In the genomic region with DNA sequence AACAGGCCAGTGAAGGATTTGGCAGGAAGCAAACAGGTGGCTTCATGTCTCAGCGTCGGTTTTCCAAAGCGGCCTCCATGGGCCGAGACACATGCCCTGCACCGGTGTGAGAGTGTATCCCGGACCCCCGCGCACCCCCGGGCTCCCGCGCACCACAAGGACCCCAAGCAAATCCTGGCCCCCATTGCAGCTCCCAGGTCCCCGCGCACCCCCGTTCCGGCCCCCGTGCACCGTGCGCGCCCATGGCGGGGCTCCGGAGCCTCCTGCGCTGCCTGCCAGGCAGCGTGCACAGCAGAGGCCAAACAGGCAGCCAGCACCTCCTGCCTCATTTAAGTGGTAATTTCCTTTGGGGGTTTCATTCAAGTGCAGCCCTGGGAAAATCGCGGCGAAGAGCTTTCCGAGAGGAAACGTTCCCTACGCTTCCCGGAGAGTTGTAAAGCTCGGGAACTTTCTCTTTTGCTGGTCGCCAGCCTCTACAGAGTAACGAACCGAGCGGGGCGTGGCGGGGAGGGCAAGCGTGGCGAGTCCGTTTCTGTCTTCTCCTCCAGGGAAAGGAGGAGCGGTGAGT, we compare ENCODE assay signal across 9 cellular contexts.
A peak's percentile ranks its signal among the peaks of the same experiment; 100 is the strongest.
DNase-seq lines count a peak whose midpoint lies in the region; ATAC-seq and TF ChIP-seq lines count a peak whose summit lies in the region.
"Had no signal": no experiment of that assay in that cellular context is flagged by ENCODE, and none has a peak within 500 bp of the region (broad histone marks: within the 10 kb centered on the region; RNA-seq: fewer than 3 reads in every experiment).

No MANE protein-coding gene starts in this region.

- H3K27ac Mint-ChIP-seq in immature natural killer cell = no peak overlapping the region

- no peaks in the 10 kb centered on the region for H3K36me3 Mint-ChIP-seq in immature natural killer cell

- in situ Hi-C loops in brain microvascular endothelial cell (cut with HindIII; ENCODE audit: low pct_ligation_motif_present, low sequenced_read_pairs) = no loop called here

- H3K4me3 Mint-ChIP-seq in immature natural killer cell = peak overlapping the region in 4 of 5 donors; percentile 30 to 72 (median 47)

- peak; percentile 20 for TF ChIP-seq CTCF in brain microvascular endothelial cell (IDR thresholded peaks at IDR 0.05; ENCODE audit: low read depth, low read length, missing control alignments)

- peaks cover 3 to 9% of the 10 kb centered on the region in 2 donors for H3K4me1 Mint-ChIP-seq in immature natural killer cell

- no peaks in the 10 kb centered on the region for H3K36me3 ChIP-seq in H7 (replicated peaks; ENCODE audit: control insufficient read depth, insufficient read depth, low read length)
- no peaks in the 10 kb centered on the region for H3K36me3 ChIP-seq in brain microvascular endothelial cell (replicated peaks)

- no peaks in the 10 kb centered on the region for H3K9me3 Mint-ChIP-seq in immature natural killer cell

- H3K27me3 Mint-ChIP-seq in immature natural killer cell (ENCODE audit: low read depth in 3 of 3) = peaks cover 0 to 12% (median 3%) of the 10 kb centered on the region in 3 donors

- ATAC-seq in HG03045 (IDR thresholded peaks at IDR 0.05; ENCODE audit: unreplicated experiment) (no peak), HG03469 (IDR thresholded peaks at IDR 0.05; ENCODE audit: unreplicated experiment) (no peak), HG02973 (IDR thresholded peaks at IDR 0.05; ENCODE audit: unreplicated experiment) (no peak)

- peaks cover 6% of the 10 kb centered on the region for H3K27me3 ChIP-seq in H7 (ENCODE audit: control insufficient read depth, insufficient read depth, low read length)
- no peaks in the 10 kb centered on the region for H3K27me3 ChIP-seq in brain microvascular endothelial cell (replicated peaks)

- H3K4me3 ChIP-seq in H7 (ENCODE audit: insufficient read depth, low read depth, low read length) = peak overlapping the region; percentile 16; the same call in 1 of the 2 replicates
- H3K4me3 ChIP-seq in brain microvascular endothelial cell (ENCODE audit: low read depth, low read length) = peak overlapping the region; percentile 57
- peak overlapping the region; percentile 55 for H3K4me3 ChIP-seq in skeletal muscle cell (ENCODE audit: low read depth, low read length)

- DNase-seq in H7 (peak; percentile 75), brain microvascular endothelial cell (peak; percentile 30), immature natural killer cell (no peak), skeletal muscle cell (ENCODE audit: low read depth) (no peak), D341Med (ENCODE audit: low spot score) (no peak)

- H3K27ac ChIP-seq in brain microvascular endothelial cell = no peak overlapping the region
- H3K27ac ChIP-seq: VCaP had no signal

Comparison
In these comparisons a context has a peak if more than half of its experiments do, and no peak if none do; other contexts are left out.
1. DNase-seq: peak in H7 (single experiment) and brain microvascular endothelial cell (single experiment); none in immature natural killer cell (0 of 3), skeletal muscle cell (single experiment) and D341Med (single experiment).
2. Peak in every context shown above with its lines, with median percentiles within 50 percentile points of each other: H3K4me3 ChIP-seq.